ENCODE assay signal across 20 cellular contexts in genomic region chr2:128812183-128812940, GRCh38.
DNase-seq lines count a peak whose midpoint lies in the region; ATAC-seq, FAIRE-seq and TF ChIP-seq lines count a peak whose summit lies in the region.
"Had no signal": no experiment of that assay in that cellular context is flagged by ENCODE, and none has a peak within 500 bp of the region (broad histone marks: within the 10 kb centered on the region; RNA-seq: fewer than 3 reads in every experiment).

No MANE protein-coding gene starts in this region.

- no peak overlapping the region for H4K91ac ChIP-seq in IMR-90 (ENCODE audit: insufficient read depth, low read depth, low read length)
- H4K91ac ChIP-seq in H1 (replicated peaks; ENCODE audit: insufficient read length, low read length), result peak overlapping the region; percentile 57

- H4K8ac ChIP-seq in IMR-90 (ENCODE audit: low read depth in 2 of 2, low read length in 2 of 2) (no peak overlapping the region), H1 (ENCODE audit: extremely low read depth, insufficient read depth, low read length) (no peak overlapping the region)

- no peak overlapping the region for H3K9ac ChIP-seq in IMR-90 (ENCODE audit: low read depth, low read length)
- no peak overlapping the region for H3K9ac ChIP-seq in H1 (replicated peaks in 1 of 4; ENCODE audit: extremely low read depth in 1 of 4, low read depth in 3 of 4, low read length in 3 of 4)
- H3K9ac ChIP-seq: GM23248 had no signal

- H3K36me3 ChIP-seq in IMR-90 (ENCODE audit: control insufficient read depth, insufficient read depth, low read length) (no peaks in the 10 kb centered on the region), H1 (ENCODE audit: control insufficient read depth in 2 of 4, insufficient read depth in 4 of 4, low read length in 3 of 4) (no peaks in the 10 kb centered on the region), lung (ENCODE audit: control insufficient read depth in 2 of 2, insufficient read depth in 2 of 2, low read length in 2 of 2) (no peaks in the 10 kb centered on the region), GM23338 (ENCODE audit: insufficient read depth) (no peaks in the 10 kb centered on the region)

- H3K79me2 ChIP-seq in H1 (ENCODE audit: control insufficient read depth in 1 of 2, insufficient read depth in 2 of 2, low read length in 2 of 2) (no peaks in the 10 kb centered on the region), GM23338 (replicated peaks; ENCODE audit: insufficient read depth) (no peaks in the 10 kb centered on the region)

- H2AFZ ChIP-seq in IMR-90 (replicated peaks; ENCODE audit: low read length, poor library complexity) (no peak overlapping the region), H1 (ENCODE audit: low read length) (no peak overlapping the region), GM23338 (no peak overlapping the region)
- H2AFZ ChIP-seq: GM23248 had no signal

- no peak overlapping the region for H3K4me3 Mint-ChIP-seq in stimulated activated naive CD8-positive, alpha-beta T cell treated with anti-CD3 and anti-CD28 coated beads, Interleukin-15, amount 100 ng/mL, for 72 hours
- H3K4me3 Mint-ChIP-seq in GM23338, result no peak overlapping the region
- H3K4me3 Mint-ChIP-seq: CD4-positive, CD25-positive, alpha-beta regulatory T cell had no signal

- no peak overlapping the region for H2BK20ac ChIP-seq in IMR-90 (ENCODE audit: low read depth, low read length)
- H2BK20ac ChIP-seq in H1 (ENCODE audit: low read length), result no peak overlapping the region

- H2BK5ac ChIP-seq in IMR-90 (ENCODE audit: low read depth, low read length, poor library complexity, severe bottlenecking) (no peak overlapping the region), H1 (ENCODE audit: low read depth, low read length) (no peak overlapping the region)

- H3K9me3 ChIP-seq in IMR-90 (ENCODE audit: control insufficient read depth, insufficient read depth, low read length) (no peaks in the 10 kb centered on the region), H1 (ENCODE audit: insufficient read depth in 2 of 2, low read depth in 1 of 2, low read length in 1 of 2) (no peaks in the 10 kb centered on the region), lung (ENCODE audit: control insufficient read depth in 2 of 2, insufficient read depth in 1 of 2, low read length in 1 of 2) (peaks cover 0 to 12% of the 10 kb centered on the region in 2 donors)

- dilution Hi-C loops in IMR-90 (cut with HindIII; ENCODE audit: low sequenced_read_pairs, unreplicated experiment), result no loop called here

- H3F3A ChIP-seq in GM23338 (replicated peaks; ENCODE audit: low read depth), result no peaks in the 10 kb centered on the region

- H3K4me3 ChIP-seq in IMR-90 (ENCODE audit: insufficient read depth, low read depth, low read length) (no peak overlapping the region), H1 (ENCODE audit: extremely low read depth in 1 of 4, insufficient read depth in 2 of 4, low read depth in 3 of 4, low read length in 4 of 4) (no peak overlapping the region), lung (no peak overlapping the region), GM23338 (no peak overlapping the region)
- H3K4me3 ChIP-seq: GM23248 had no signal

- no peak overlapping the region for H2AK5ac ChIP-seq in IMR-90 (ENCODE audit: low read depth, low read length)
- no peak overlapping the region for H2AK5ac ChIP-seq in H1 (ENCODE audit: low read depth, low read length)

- no peak overlapping the region for H3K14ac ChIP-seq in IMR-90 (replicated peaks; ENCODE audit: low read depth, low read length)
- no peak overlapping the region for H3K14ac ChIP-seq in H1 (ENCODE audit: insufficient read length)

- peaks cover 12% of the 10 kb centered on the region; the same call in 1 of the 3 replicates for H3K36me3 Mint-ChIP-seq in GM23338 (ENCODE audit: low read depth)
- H3K36me3 Mint-ChIP-seq: CD4-positive, CD25-positive, alpha-beta regulatory T cell had no signal

- no peaks in the 10 kb centered on the region for H3K4me1 Mint-ChIP-seq in stimulated activated naive CD8-positive, alpha-beta T cell treated with anti-CD3 and anti-CD28 coated beads, Interleukin-15, amount 100 ng/mL, for 72 hours
- peaks cover 15% of the 10 kb centered on the region for H3K4me1 Mint-ChIP-seq in GM23338
- H3K4me1 Mint-ChIP-seq: CD4-positive, CD25-positive, alpha-beta regulatory T cell had no signal

- H3K4me1 ChIP-seq in IMR-90 (ENCODE audit: control insufficient read depth, insufficient read depth, low read length) (no peaks in the 10 kb centered on the region), H1 (replicated peaks in 1 of 4; ENCODE audit: control insufficient read depth in 3 of 4, insufficient read depth in 4 of 4, low read length in 3 of 4) (peaks cover 0 to 3% (median 3%) of the 10 kb centered on the region in 4 experiments; a peak in 3 of 7 replicates), lung (ENCODE audit: control insufficient read depth in 2 of 2, insufficient read depth in 2 of 2, low read length in 2 of 2) (no peaks in the 10 kb centered on the region), GM23338 (ENCODE audit: insufficient read depth) (no peaks in the 10 kb centered on the region; the same call in 1 of the 2 replicates)

- H3K9me2 ChIP-seq in GM23338 (ENCODE audit: insufficient read depth), result peaks cover 2% of the 10 kb centered on the region

- ATAC-seq in IMR-90 (ENCODE audit: low read depth) (no peak), lung (ENCODE audit: insufficient read depth, low FRiP score) (no peak), GM23338 (no peak), SK-N-SH treated with all-trans-retinoic acid at 6 μM for 48 hours (no peak)
- ATAC-seq in stimulated activated naive CD8-positive, alpha-beta T cell treated with anti-CD3 and anti-CD28 coated beads, Interleukin-15, amount 100 ng/mL, for 72 hours, result no peak
- ATAC-seq: Panc1 had no signal

- TF ChIP-seq RAD21 in IMR-90 (IDR thresholded peaks at IDR 0.05; ENCODE audit: low read length) (no peak), H1 (IDR thresholded peaks at IDR 0.05 in 1 of 2, conservative IDR thresholded peaks at IDR 0.05 in 1 of 2; ENCODE audit: low read depth in 2 of 2, low read length in 2 of 2) (no peak)

- H3K27ac Mint-ChIP-seq in stimulated activated naive CD8-positive, alpha-beta T cell treated with anti-CD3 and anti-CD28 coated beads, Interleukin-15, amount 100 ng/mL, for 72 hours, result no peak overlapping the region
- H3K27ac Mint-ChIP-seq in GM23338, result no peak overlapping the region
- H3K27ac Mint-ChIP-seq: CD4-positive, CD25-positive, alpha-beta regulatory T cell had no signal

- H3K23me2 ChIP-seq in H1 (ENCODE audit: low read depth, low read length), result no peaks in the 10 kb centered on the region

- intact Hi-C loops in IMR-90 (cut with micrococcal nuclease) (no loop called here), posterior vena cava (cut with DNase I) (no loop called here)

- H3K4ac ChIP-seq in IMR-90 (ENCODE audit: low read depth, low read length), result no peak overlapping the region
- H3K4ac ChIP-seq in H1 (replicated peaks; ENCODE audit: insufficient read length, low read depth, low read length), result no peak overlapping the region

- no peaks in the 10 kb centered on the region for H3K27me3 Mint-ChIP-seq in stimulated activated naive CD8-positive, alpha-beta T cell treated with anti-CD3 and anti-CD28 coated beads, Interleukin-15, amount 100 ng/mL, for 72 hours
- peaks cover 9% of the 10 kb centered on the region for H3K27me3 Mint-ChIP-seq in GM23338 (ENCODE audit: insufficient read depth, low read depth, poor library complexity)
- H3K27me3 Mint-ChIP-seq: CD4-positive, CD25-positive, alpha-beta regulatory T cell had no signal

- H3K4me2 ChIP-seq in IMR-90 (ENCODE audit: low read depth, low read length) (no peak overlapping the region), H1 (ENCODE audit: insufficient read depth in 1 of 2, low read depth in 2 of 2, low read length in 2 of 2) (no peak overlapping the region), GM23338 (no peak overlapping the region)

- H3K9me3 Mint-ChIP-seq in stimulated activated naive CD8-positive, alpha-beta T cell treated with anti-CD3 and anti-CD28 coated beads, Interleukin-15, amount 100 ng/mL, for 72 hours, result peaks cover 4 to 22% of the 10 kb centered on the region in 2 donors
- H3K9me3 Mint-ChIP-seq in GM23338, result peaks cover 21% of the 10 kb centered on the region; the same call in 2 of the 3 replicates

- DNase-seq in IMR-90, result no peak
- no peak for DNase-seq in H1 (ENCODE audit: low read depth in 1 of 2, low spot score in 2 of 2)
- DNase-seq in lung (ENCODE audit: low spot score), result peak; percentile 13
- DNase-seq in posterior vena cava (ENCODE audit: low spot score), result peak; percentile 59
- DNase-seq in stimulated activated naive CD8-positive, alpha-beta T cell treated with anti-CD3 and anti-CD28 coated beads, Interleukin-15, amount 100 ng/mL, for 72 hours, result no peak
- DNase-seq in GM23338 (ENCODE audit: low spot score), result no peak
- DNase-seq: CD4-positive, CD25-positive, alpha-beta regulatory T cell; COR-L47; DMS 273 treated with DMSO at 0.1 percent for 48 hours; DMS79 treated with DMSO at 0.1 percent for 48 hours; GM23248; Kasumi-1; NCI-H1417; NCI-H1694 treated with DMSO at 0.1 percent for 48 hours; NCI-H2081 treated with DMSO at 0.1 percent for 48 hours; NCI-H2171 treated with DMSO at 0.1 percent for 48 hours; NCI-H524 treated with DMSO at 0.1 percent for 48 hours; NCI-H82 had no signal

- FAIRE-seq in H1 (lab: Jason Lieb, UNC), result no peak

- no peaks in the 10 kb centered on the region for H3K9me1 ChIP-seq in IMR-90 (ENCODE audit: insufficient read depth, low read length)

- no peak overlapping the region for H2BK15ac ChIP-seq in IMR-90 (ENCODE audit: low read depth, low read length)
- H2BK15ac ChIP-seq in H1 (ENCODE audit: low read length), result no peak overlapping the region

- no peak for TF ChIP-seq EP300 in H1 (IDR thresholded peaks at IDR 0.05; ENCODE audit: borderline replicate concordance in 1 of 2, low read depth in 2 of 2, low read length in 2 of 2)

- in situ Hi-C loops in IMR-90 (cut with MboI; ENCODE audit: low sequenced_read_pairs), result no loop called here

- TF ChIP-seq CTCF in IMR-90 (conservative IDR thresholded peaks at IDR 0.05; ENCODE audit: low read depth, low read length), result no peak
- TF ChIP-seq CTCF in H1 (IDR thresholded peaks at IDR 0.05; ENCODE audit: control extremely low read depth in 1 of 3, insufficient read depth in 1 of 3, low read depth in 1 of 3, low read length in 3 of 3), result no peak
- no peak for TF ChIP-seq CTCF in lung (IDR thresholded peaks at IDR 0.05; ENCODE audit: control extremely low read depth, extremely low read depth)
- TF ChIP-seq CTCF in GM23338 (conservative IDR thresholded peaks at IDR 0.05; ENCODE audit: low read depth in 2 of 2), result no peak

- H4K20me1 ChIP-seq in IMR-90 (ENCODE audit: insufficient read depth, low read length) (no peaks in the 10 kb centered on the region), H1 (replicated peaks in 1 of 2; ENCODE audit: control insufficient read depth in 1 of 2, insufficient read depth in 2 of 2, low read length in 2 of 2) (no peaks in the 10 kb centered on the region), GM23338 (replicated peaks; ENCODE audit: insufficient read depth) (no peaks in the 10 kb centered on the region)

- WGBS in IMR-90 (ENCODE audit: extremely low coverage in 2 of 2, insufficient read length in 1 of 2), 2 experiments, result 50% methylated on average over 6 of the region's 14 CpGs; no CpG with 5 or more reads in 1 of the 2 experiments
- WGBS in H1 (ENCODE audit: extremely low coverage in 1 of 2, insufficient coverage in 1 of 2, insufficient read length in 1 of 2, insufficient replicate concordance in 2 of 2, low coverage in 1 of 2, low lambda C conversion rate in 2 of 2, missing lambda C conversion rate in 1 of 2), 2 experiments, result 92% methylated on average over 14 of the region's 14 CpGs; no CpG with 5 or more reads in 1 of the 2 experiments
- 85 to 92% methylated on average over 14 of the region's 14 CpGs for WGBS in lung, 2 donors

- no peak overlapping the region for H2BK120ac ChIP-seq in IMR-90 (ENCODE audit: low read depth, low read length)
- no peak overlapping the region for H2BK120ac ChIP-seq in H1 (replicated peaks; ENCODE audit: low read depth, low read length)

- no peak overlapping the region; the same call in 1 of the 2 replicates for H2BK12ac ChIP-seq in H1 (ENCODE audit: low read depth, low read length)

- no peak overlapping the region for H4K5ac ChIP-seq in IMR-90 (ENCODE audit: low read depth, low read length)
- no peak overlapping the region for H4K5ac ChIP-seq in H1 (ENCODE audit: insufficient read length, low read depth, low read length)

- no peak overlapping the region for H3K27ac ChIP-seq in IMR-90 (ENCODE audit: insufficient read depth, low read length)
- H3K27ac ChIP-seq in H1 (ENCODE audit: low read depth, low read length), result no peak overlapping the region
- H3K27ac ChIP-seq in lung (ENCODE audit: low read depth in 1 of 2, low read length in 1 of 2), result no peak overlapping the region
- no peak overlapping the region for H3K27ac ChIP-seq in GM23338 (ENCODE audit: low read depth)
- H3K27ac ChIP-seq: GM23248 had no signal

- TF ChIP-seq POLR2A in IMR-90 (IDR thresholded peaks at IDR 0.05; ENCODE audit: low read depth, low read length), result no peak
- TF ChIP-seq POLR2A in H1 (IDR thresholded peaks at IDR 0.05; ENCODE audit: control extremely low read depth in 1 of 2, low read depth in 2 of 2, low read length in 2 of 2), result no peak

- H3K56ac ChIP-seq in IMR-90 (ENCODE audit: extremely low read depth, insufficient read depth, low read length) (no peak overlapping the region), H1 (replicated peaks; ENCODE audit: insufficient read length, low read depth, low read length) (no peak overlapping the region)

- CTCF ChIA-PET in IMR-90 (lab: Yijun Ruan, JAX) (no interaction called here), H1 (lab: Charles Lee; ENCODE audit: partially characterized antibody) (no interaction called here)

- no peak overlapping the region for H3K23ac ChIP-seq in IMR-90 (ENCODE audit: low read depth, low read length)
- no peak overlapping the region for H3K23ac ChIP-seq in H1 (ENCODE audit: insufficient read length)

- H3K79me1 ChIP-seq in IMR-90 (ENCODE audit: low read depth in 1 of 2, low read length in 2 of 2), result no peaks in the 10 kb centered on the region
- no peaks in the 10 kb centered on the region for H3K79me1 ChIP-seq in H1 (ENCODE audit: low read depth, low read length)

- no TSS peak for BruUV-seq in IMR-90 (replicated peaks; lab: Mats Ljungman, UMichigan)

- H2AK9ac ChIP-seq in IMR-90 (replicated peaks; ENCODE audit: low read depth, low read length, poor library complexity), result peak overlapping the region; percentile 72

- H3K18ac ChIP-seq in IMR-90 (ENCODE audit: low read depth, low read length) (no peak overlapping the region), H1 (ENCODE audit: extremely low read depth, low read length) (no peak overlapping the region)

- H3K27me3 ChIP-seq in IMR-90 (ENCODE audit: control insufficient read depth, insufficient read depth, low read length) (no peaks in the 10 kb centered on the region; the same call in 1 of the 2 replicates), H1 (replicated peaks in 1 of 4; ENCODE audit: control insufficient read depth in 3 of 4, extremely low read depth in 1 of 4, insufficient read depth in 3 of 4, low read length in 3 of 4) (no peaks in the 10 kb centered on the region), lung (ENCODE audit: control insufficient read depth, insufficient read depth) (no peaks in the 10 kb centered on the region), GM23338 (ENCODE audit: insufficient read depth) (no peaks in the 10 kb centered on the region)

- POLR2A ChIA-PET in IMR-90 (lab: Charles Lee; ENCODE audit: unreplicated experiment) (no interaction called here), H1 (lab: Charles Lee; ENCODE audit: partially characterized antibody) (no interaction called here)

Comparison
In these comparisons a context has a peak if more than half of its experiments do, and no peak if none do; other contexts are left out.
1. DNase-seq: peak in lung (single experiment) and posterior vena cava (single experiment); none in IMR-90 (single experiment), H1 (0 of 2), stimulated activated naive CD8-positive, alpha-beta T cell treated with anti-CD3 and anti-CD28 coated beads, Interleukin-15, amount 100 ng/mL, for 72 hours (0 of 2) and GM23338 (single experiment).